Comparison of ENCODE assay signal across 8 cellular contexts in the genomic region with DNA sequence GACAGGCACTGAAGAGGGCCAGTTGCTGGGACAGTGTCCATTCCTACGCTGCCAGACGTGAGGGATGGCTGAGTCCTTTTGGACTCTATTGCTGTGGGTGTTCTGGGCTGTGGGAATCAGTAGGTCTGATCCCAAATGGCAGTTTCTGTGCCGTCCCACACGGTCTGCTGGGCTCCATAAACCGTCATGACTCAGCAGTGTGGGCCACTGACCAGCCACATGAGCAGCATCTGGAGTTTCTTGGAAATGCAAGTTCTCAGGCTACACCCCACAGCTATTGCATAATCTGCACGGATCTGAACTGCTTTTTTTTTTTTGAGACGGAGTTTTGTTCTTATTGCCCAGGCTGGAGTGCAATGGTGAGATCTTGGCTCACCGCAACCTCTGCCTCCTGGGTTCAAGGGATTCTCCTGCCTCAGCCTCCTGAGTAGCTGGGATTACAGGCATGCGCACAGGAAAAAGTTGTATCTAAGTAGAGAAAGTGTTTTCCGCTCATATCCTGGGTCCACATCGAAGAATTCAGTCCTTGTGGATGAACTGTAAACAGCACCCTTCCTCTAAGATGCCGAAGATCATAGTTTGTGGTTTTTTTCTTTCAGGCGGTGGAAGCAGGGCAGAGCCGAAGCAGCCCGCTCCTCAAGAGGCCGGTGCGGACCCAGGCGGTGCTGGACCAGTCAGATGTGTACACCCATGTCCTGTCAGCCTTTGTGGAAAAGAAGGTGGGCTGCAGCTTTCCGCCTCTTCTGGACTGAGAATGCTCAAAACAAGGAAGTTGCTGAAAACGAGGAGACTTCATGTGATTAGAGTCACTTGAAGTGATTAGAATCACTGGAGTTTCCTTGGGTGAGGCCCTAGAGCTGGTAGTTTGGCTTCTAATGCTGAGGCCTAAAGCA. TPM values are rescaled to one million over a fixed set of nuclear protein-coding genes. Genes with fewer than 3 reads are reported as not detected.
A peak's percentile ranks its signal among the peaks of the same experiment; 100 is the strongest.
DNase-seq lines count a peak whose midpoint lies in the region; ATAC-seq and TF ChIP-seq lines count a peak whose summit lies in the region.

No MANE protein-coding gene starts in this region.

- H3K36me3 Mint-ChIP-seq in MCF 10A (ENCODE audit: insufficient read depth, unreplicated experiment), result peaks cover 95% of the 10 kb centered on the region

- TF ChIP-seq POLR2A in breast epithelium (IDR thresholded peaks at IDR 0.05), result no peak
- TF ChIP-seq POLR2A in uterus (IDR thresholded peaks at IDR 0.05), result no peak

- POLR2A ChIA-PET in MCF 10A (lab: Yijun Ruan, JAX), result interaction anchor here (1.5 to 1.7 kb wide), 2 partner anchors 12 to 24 kb away, joined by 3 to 6 read pairs; no protein-coding TSS in a partner anchor

- ATAC-seq in left colon, result peak; percentile 27
- ATAC-seq in activated CD4-positive, CD25-positive, alpha-beta regulatory T cell treated with anti-CD3 and anti-CD28 coated beads, Interleukin-2, amount 50 U/mL, for 24 hours, result no peak

- TF ChIP-seq CTCF in MCF 10A (IDR thresholded peaks at IDR 0.05; ENCODE audit: unreplicated experiment), result no peak
- no peak for TF ChIP-seq CTCF in breast epithelium (IDR thresholded peaks at IDR 0.05)
- TF ChIP-seq CTCF in uterus (IDR thresholded peaks at IDR 0.05), result no peak

- DNase-seq in MCF 10A (ENCODE audit: unreplicated experiment), result peak; percentile 88
- DNase-seq in breast epithelium (ENCODE audit: low spot score in 2 of 2), result no peak
- DNase-seq in left colon, result peak in 1 of 2 donors; percentile 44
- DNase-seq in uterus, result peak; percentile 36 to 60
- DNase-seq in SW480 (ENCODE audit: low spot score), result no peak
- no peak for DNase-seq in NCI-H345 (lab: John Stamatoyannopoulos, UW)

- no peak overlapping the region for H3K4me3 Mint-ChIP-seq in MCF 10A (ENCODE audit: unreplicated experiment)

- H3K4me3 ChIP-seq in breast epithelium (no peak overlapping the region), uterus (no peak overlapping the region)

- H3K27me3 ChIP-seq in breast epithelium (no peaks in the 10 kb centered on the region), uterus (no peaks in the 10 kb centered on the region)

- H3K9me3 ChIP-seq in breast epithelium (no peaks in the 10 kb centered on the region), uterus (no peaks in the 10 kb centered on the region)

- BruUV-seq in MCF 10A (replicated peaks; lab: Mats Ljungman, UMichigan), result no TSS peak

- H3K27ac ChIP-seq in breast epithelium (peak overlapping the region in 1 of 2 donors; percentile 54), angular gyrus (ENCODE audit: low read depth, low read length) (peak overlapping the region; percentile 32), uterus (peak overlapping the region; percentile 24 to 30)

- CTCF ChIA-PET in MCF 10A (lab: Yijun Ruan, JAX), result interaction anchor here (0.5 to 1.7 kb wide), 4 partner anchors 52 to 518 kb away, joined by 3 to 7 read pairs (median 4); no protein-coding TSS in a partner anchor

- H3K36me3 ChIP-seq in breast epithelium, result peaks cover 5% of the 10 kb centered on the region
- no peaks in the 10 kb centered on the region for H3K36me3 ChIP-seq in uterus

- H3K9me3 Mint-ChIP-seq in MCF 10A (ENCODE audit: unreplicated experiment), result no peaks in the 10 kb centered on the region

- H3K27ac Mint-ChIP-seq in MCF 10A (ENCODE audit: low read depth, unreplicated experiment), result peak overlapping the region; percentile 37

- H3K4me1 ChIP-seq in breast epithelium (no peaks in the 10 kb centered on the region), uterus (no peaks in the 10 kb centered on the region)

- H3K27me3 Mint-ChIP-seq in MCF 10A (ENCODE audit: insufficient read depth, unreplicated experiment), result no peaks in the 10 kb centered on the region

- intact Hi-C loops in MCF 10A (cut with micrococcal nuclease), result loop anchor here (2.0 kb wide), 1 partner anchor 58 kb away; a partner anchor contains a TSS
- intact Hi-C loops in breast epithelium (cut with DNase I; ENCODE audit: low total_unique reads), result no loop called here
- intact Hi-C loops in left colon (cut with DNase I, micrococcal nuclease), result no loop called here
- intact Hi-C loops in uterus (cut with DNase I; ENCODE audit: low total_unique reads), result no loop called here

- peaks cover 17% of the 10 kb centered on the region for H3K4me1 Mint-ChIP-seq in MCF 10A (ENCODE audit: insufficient read depth, unreplicated experiment)

RNA-seq across cellular contexts. Expression of a gene that starts 25.5 kb away (rescaled TPM):
- total RNA-seq in MCF 10A (2022) (24.7 and 28.0 TPM in 2 replicates), breast epithelium (10 to 100 TPM; 22.2 to 33.0 (median 23.9) TPM), left colon (10 to 100 TPM; 28.5 to 33.5 TPM), uterus (10 to 100 TPM; 12.9 to 56.4 (median 27.8) TPM)

RNA-seq across cellular contexts. Expression of a gene that starts 57.5 kb away (rescaled TPM):
- total RNA-seq in MCF 10A (2022) (60.4 and 78.8 TPM in 2 replicates), breast epithelium (100 to 1,000 TPM in 1 of 3 donors, 10 to 100 TPM in 2; 39.5 to 100 (median 81.3) TPM), left colon (10 to 100 TPM; 36.5 to 43.2 TPM), uterus (10 to 100 TPM in 3 of 4 donors, 1 to 10 TPM in 1; 10.0 to 58.9 (median 41.1) TPM)

Comparison
In these comparisons a context has a peak if more than half of its experiments do, and no peak if none do; other contexts are left out.
1. DNase-seq: peak in MCF 10A (single experiment) and uterus (2 of 2); none in breast epithelium (0 of 2), SW480 (single experiment) and NCI-H345 (single experiment).